1 cellular context compared by ENCODE assay signal in the genomic region with DNA sequence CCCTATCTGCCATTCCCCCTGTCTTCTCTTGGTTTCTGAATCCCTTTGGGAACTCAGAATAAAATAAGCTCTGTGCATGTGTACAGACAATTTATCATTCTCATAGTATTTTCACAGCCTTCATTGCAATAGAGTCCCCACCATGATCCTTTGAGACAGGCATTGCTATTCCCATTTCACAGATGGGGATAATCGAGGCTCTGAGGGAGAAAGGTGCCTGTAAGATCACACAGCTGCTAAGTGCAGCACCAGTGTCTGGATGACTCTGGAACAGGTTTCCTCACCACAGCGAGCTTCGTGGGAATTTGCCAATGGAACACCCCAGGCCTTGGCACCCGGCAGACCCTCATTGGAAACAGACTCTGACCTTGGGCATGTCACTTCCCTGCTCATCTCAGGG.
A peak's percentile ranks its signal among the peaks of the same experiment; 100 is the strongest.
TF ChIP-seq lines count a peak whose summit lies in the region.

No MANE protein-coding gene starts in this region.

TF ChIP-seq in HepG2, 621 proteins besides CTCF, POLR2A, EP300 and RAD21:
- TF ChIP-seq, protein P1, sequence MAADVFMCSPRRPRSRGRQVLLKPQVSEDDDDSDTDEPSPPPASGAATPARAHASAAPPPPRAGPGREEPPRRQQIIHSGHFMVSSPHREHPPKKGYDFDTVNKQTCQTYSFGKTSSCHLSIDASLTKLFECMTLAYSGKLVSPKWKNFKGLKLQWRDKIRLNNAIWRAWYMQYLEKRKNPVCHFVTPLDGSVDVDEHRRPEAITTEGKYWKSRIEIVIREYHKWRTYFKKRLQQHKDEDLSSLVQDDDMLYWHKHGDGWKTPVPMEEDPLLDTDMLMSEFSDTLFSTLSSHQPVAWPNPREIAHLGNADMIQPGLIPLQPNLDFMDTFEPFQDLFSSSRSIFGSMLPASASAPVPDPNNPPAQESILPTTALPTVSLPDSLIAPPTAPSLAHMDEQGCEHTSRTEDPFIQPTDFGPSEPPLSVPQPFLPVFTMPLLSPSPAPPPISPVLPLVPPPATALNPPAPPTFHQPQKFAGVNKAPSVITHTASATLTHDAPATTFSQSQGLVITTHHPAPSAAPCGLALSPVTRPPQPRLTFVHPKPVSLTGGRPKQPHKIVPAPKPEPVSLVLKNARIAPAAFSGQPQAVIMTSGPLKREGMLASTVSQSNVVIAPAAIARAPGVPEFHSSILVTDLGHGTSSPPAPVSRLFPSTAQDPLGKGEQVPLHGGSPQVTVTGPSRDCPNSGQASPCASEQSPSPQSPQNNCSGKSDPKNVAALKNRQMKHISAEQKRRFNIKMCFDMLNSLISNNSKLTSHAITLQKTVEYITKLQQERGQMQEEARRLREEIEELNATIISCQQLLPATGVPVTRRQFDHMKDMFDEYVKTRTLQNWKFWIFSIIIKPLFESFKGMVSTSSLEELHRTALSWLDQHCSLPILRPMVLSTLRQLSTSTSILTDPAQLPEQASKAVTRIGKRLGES (CRISPR knock-in tag; IDR thresholded peaks at IDR 0.05; ENCODE audit: borderline replicate concordance) = no peak
- TF ChIP-seq ISX (CRISPR knock-in tag; conservative IDR thresholded peaks at IDR 0.05) (no peak), FOXO1 (CRISPR knock-in tag; IDR thresholded peaks at IDR 0.05) (no peak), ZNF629 (CRISPR knock-in tag; conservative IDR thresholded peaks at IDR 0.05) (peak; percentile 66), ARNTL (CRISPR knock-in tag; IDR thresholded peaks at IDR 0.05) (no peak)
- TF ChIP-seq, protein P2, sequence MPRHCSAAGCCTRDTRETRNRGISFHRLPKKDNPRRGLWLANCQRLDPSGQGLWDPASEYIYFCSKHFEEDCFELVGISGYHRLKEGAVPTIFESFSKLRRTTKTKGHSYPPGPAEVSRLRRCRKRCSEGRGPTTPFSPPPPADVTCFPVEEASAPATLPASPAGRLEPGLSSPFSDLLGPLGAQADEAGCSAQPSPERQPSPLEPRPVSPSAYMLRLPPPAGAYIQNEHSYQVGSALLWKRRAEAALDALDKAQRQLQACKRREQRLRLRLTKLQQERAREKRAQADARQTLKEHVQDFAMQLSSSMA (CRISPR knock-in tag; IDR thresholded peaks at IDR 0.05) = no peak
- TF ChIP-seq, protein P3, sequence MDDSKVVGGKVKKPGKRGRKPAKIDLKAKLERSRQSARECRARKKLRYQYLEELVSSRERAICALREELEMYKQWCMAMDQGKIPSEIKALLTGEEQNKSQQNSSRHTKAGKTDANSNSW (CRISPR knock-in tag; IDR thresholded peaks at IDR 0.05; ENCODE audit: borderline replicate concordance) = no peak
- TF ChIP-seq, protein P4, sequence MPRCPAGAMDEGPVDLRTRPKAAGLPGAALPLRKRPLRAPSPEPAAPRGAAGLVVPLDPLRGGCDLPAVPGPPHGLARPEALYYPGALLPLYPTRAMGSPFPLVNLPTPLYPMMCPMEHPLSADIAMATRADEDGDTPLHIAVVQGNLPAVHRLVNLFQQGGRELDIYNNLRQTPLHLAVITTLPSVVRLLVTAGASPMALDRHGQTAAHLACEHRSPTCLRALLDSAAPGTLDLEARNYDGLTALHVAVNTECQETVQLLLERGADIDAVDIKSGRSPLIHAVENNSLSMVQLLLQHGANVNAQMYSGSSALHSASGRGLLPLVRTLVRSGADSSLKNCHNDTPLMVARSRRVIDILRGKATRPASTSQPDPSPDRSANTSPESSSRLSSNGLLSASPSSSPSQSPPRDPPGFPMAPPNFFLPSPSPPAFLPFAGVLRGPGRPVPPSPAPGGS (CRISPR knock-in tag; IDR thresholded peaks at IDR 0.05) = no peak
